In genomic region chr7:26859720-26860119, GRCh38 we compare ENCODE assay signal across 26 cellular contexts.
"Had no signal": no experiment of that assay in that cellular context is flagged by ENCODE, and none has a peak within 500 bp of the region (broad histone marks: within the 10 kb centered on the region; RNA-seq: fewer than 3 reads in every experiment).

No MANE protein-coding gene starts in this region.

- H3K36me3 ChIP-seq: cardiac muscle cell, colonic mucosa, pancreas, sigmoid colon, upper lobe of right lung had no signal

- H3K4me3 Mint-ChIP-seq: activated B cell treated with CpG ODN at 0.5 μM for 24 hours; activated CD8-positive, alpha-beta T cell treated with anti-CD3 and anti-CD28 coated beads for 36 hours; stimulated activated effector memory CD8-positive, alpha-beta T cell treated with anti-CD3 and anti-CD28 coated beads, Interleukin-12 subunit alpha, Interleukin-12 subunit beta, amount 100 ng/mL, for 72 hours; stimulated activated naive CD8-positive, alpha-beta T cell treated with anti-CD3 and anti-CD28 coated beads, Interleukin-15, Interleukin-2, amounts not matched to agents 100 ng/mL and 50 ng/mL, for 24 hours had no signal

- ATAC-seq: activated CD8-positive, alpha-beta T cell treated with anti-CD3 and anti-CD28 coated beads for 36 hours; activated naive CD4-positive, alpha-beta T cell treated with anti-CD3 and anti-CD28 coated beads, Interleukin-2, amount 50 U/mL, for 72 hours; body of pancreas; pancreas; psoas muscle; stimulated activated effector memory CD8-positive, alpha-beta T cell treated with anti-CD3 and anti-CD28 coated beads, Interleukin-12 subunit alpha, Interleukin-12 subunit beta, amount 100 ng/mL, for 72 hours; upper lobe of right lung had no signal

- H3K4me3 ChIP-seq: body of pancreas, cardiac muscle cell, colonic mucosa, pancreas, psoas muscle, sigmoid colon, upper lobe of right lung had no signal

- H3K27me3 Mint-ChIP-seq: activated B cell treated with CpG ODN at 0.5 μM for 24 hours had no signal

- H3K27ac ChIP-seq: body of pancreas, cardiac muscle cell, colonic mucosa, pancreas, psoas muscle had no signal

- H3K9me3 Mint-ChIP-seq: activated B cell treated with CpG ODN at 0.5 μM for 24 hours; activated CD8-positive, alpha-beta T cell treated with anti-CD3 and anti-CD28 coated beads for 36 hours; activated naive CD4-positive, alpha-beta T cell treated with anti-CD3 and anti-CD28 coated beads, Interleukin-2, amount 50 U/mL, for 72 hours; stimulated activated effector memory CD8-positive, alpha-beta T cell treated with anti-CD3 and anti-CD28 coated beads, Interleukin-12 subunit alpha, Interleukin-12 subunit beta, amount 100 ng/mL, for 72 hours; stimulated activated naive CD8-positive, alpha-beta T cell treated with anti-CD3 and anti-CD28 coated beads, Interleukin-15, Interleukin-2, amounts not matched to agents 100 ng/mL and 50 ng/mL, for 24 hours had no signal

- H3K27me3 ChIP-seq: body of pancreas, colonic mucosa, sigmoid colon, upper lobe of right lung had no signal

- DNase-seq: activated B cell treated with CpG ODN at 0.5 μM for 24 hours; activated CD4-positive, alpha-beta T cell treated with anti-CD3 and anti-CD28 coated beads, Interleukin-2, amount 50 U/mL, for 1 hour; activated CD8-positive, alpha-beta T cell treated with anti-CD3 and anti-CD28 coated beads for 36 hours; activated naive CD4-positive, alpha-beta T cell; activated T-cell treated with anti-CD3 and anti-CD28 coated beads, Interleukin-2, amount 50 U/mL, for 48 hours; aorta; body of pancreas; cerebellar nuclear complex; effector CD8-positive, alpha-beta T cell; head of caudate nucleus; hippocampal formation; kidney; left colon; nucleus accumbens; pancreas; psoas muscle; sigmoid colon; stimulated activated CD4-positive, alpha-beta T cell treated with anti-CD3 and anti-CD28 coated beads, Interleukin-4, amount 100 ng/mL, for 24 hours; upper lobe of right lung had no signal

- H3K4me1 ChIP-seq: body of pancreas, colonic mucosa, sigmoid colon had no signal

- H3K27ac Mint-ChIP-seq: activated CD8-positive, alpha-beta T cell treated with anti-CD3 and anti-CD28 coated beads for 36 hours; activated naive CD4-positive, alpha-beta T cell treated with anti-CD3 and anti-CD28 coated beads, Interleukin-2, amount 50 U/mL, for 72 hours; stimulated activated effector memory CD8-positive, alpha-beta T cell treated with anti-CD3 and anti-CD28 coated beads, Interleukin-12 subunit alpha, Interleukin-12 subunit beta, amount 100 ng/mL, for 72 hours; stimulated activated naive CD8-positive, alpha-beta T cell treated with anti-CD3 and anti-CD28 coated beads, Interleukin-15, Interleukin-2, amounts not matched to agents 100 ng/mL and 50 ng/mL, for 24 hours had no signal

- H3K9me3 ChIP-seq: body of pancreas, colonic mucosa, pancreas, psoas muscle, sigmoid colon, upper lobe of right lung had no signal

- FAIRE-seq: endometrium, kidney, pancreas, small intestine had no signal
